Comparison of ENCODE assay signal across 2 cellular contexts in the genomic region with DNA sequence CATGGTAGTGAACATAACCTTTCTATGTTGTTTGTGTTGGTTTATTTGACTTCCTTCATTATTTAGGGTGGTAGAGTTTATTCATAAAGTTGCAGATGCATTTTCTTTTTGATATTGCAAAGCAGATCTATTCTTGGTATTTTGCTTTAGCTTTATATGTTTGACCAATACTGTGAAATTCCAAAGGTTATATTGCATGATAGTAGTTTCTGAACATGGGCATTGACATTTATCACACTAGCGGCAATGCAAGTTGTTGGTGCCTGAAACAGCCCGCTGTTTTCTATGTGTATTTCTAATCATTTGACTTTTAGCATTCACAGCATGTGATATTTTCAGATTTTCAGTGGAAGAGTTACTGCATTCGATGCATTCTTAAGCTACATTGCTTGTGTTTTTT.
A peak's percentile ranks its signal among the peaks of the same experiment; 100 is the strongest.
TF ChIP-seq lines count a peak whose summit lies in the region.

No MANE protein-coding gene starts in this region.

TF ChIP-seq in liver, 16 proteins besides CTCF, POLR2A, EP300 and RAD21 (continued from another document):
- TF ChIP-seq, protein P1, sequence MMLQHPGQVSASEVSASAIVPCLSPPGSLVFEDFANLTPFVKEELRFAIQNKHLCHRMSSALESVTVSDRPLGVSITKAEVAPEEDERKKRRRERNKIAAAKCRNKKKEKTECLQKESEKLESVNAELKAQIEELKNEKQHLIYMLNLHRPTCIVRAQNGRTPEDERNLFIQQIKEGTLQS (IDR thresholded peaks at IDR 0.05), result no peak
- no peak for TF ChIP-seq TAF1 (conservative IDR thresholded peaks at IDR 0.05)
- TF ChIP-seq GABPA (IDR thresholded peaks at IDR 0.05 in 1 of 2, conservative IDR thresholded peaks at IDR 0.05 in 1 of 2), result no peak
- TF ChIP-seq, protein P2, sequence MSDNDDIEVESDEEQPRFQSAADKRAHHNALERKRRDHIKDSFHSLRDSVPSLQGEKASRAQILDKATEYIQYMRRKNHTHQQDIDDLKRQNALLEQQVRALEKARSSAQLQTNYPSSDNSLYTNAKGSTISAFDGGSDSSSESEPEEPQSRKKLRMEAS (IDR thresholded peaks at IDR 0.05), result peak; percentile 9
- no peak for TF ChIP-seq NR2F2 (IDR thresholded peaks at IDR 0.05)
- TF ChIP-seq EGR1 (IDR thresholded peaks at IDR 0.05; ENCODE audit: low read depth in 2 of 2), result no peak
- TF ChIP-seq, protein P3, sequence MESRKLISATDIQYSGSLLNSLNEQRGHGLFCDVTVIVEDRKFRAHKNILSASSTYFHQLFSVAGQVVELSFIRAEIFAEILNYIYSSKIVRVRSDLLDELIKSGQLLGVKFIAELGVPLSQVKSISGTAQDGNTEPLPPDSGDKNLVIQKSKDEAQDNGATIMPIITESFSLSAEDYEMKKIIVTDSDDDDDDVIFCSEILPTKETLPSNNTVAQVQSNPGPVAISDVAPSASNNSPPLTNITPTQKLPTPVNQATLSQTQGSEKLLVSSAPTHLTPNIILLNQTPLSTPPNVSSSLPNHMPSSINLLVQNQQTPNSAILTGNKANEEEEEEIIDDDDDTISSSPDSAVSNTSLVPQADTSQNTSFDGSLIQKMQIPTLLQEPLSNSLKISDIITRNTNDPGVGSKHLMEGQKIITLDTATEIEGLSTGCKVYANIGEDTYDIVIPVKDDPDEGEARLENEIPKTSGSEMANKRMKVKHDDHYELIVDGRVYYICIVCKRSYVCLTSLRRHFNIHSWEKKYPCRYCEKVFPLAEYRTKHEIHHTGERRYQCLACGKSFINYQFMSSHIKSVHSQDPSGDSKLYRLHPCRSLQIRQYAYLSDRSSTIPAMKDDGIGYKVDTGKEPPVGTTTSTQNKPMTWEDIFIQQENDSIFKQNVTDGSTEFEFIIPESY (IDR thresholded peaks at IDR 0.05), result peak; percentile 43
- no peak for TF ChIP-seq SP1 (IDR thresholded peaks at IDR 0.05)
- TF ChIP-seq HNF4A (conservative IDR thresholded peaks at IDR 0.05), result peak; percentile 70 to 83
- TF ChIP-seq, protein P4, sequence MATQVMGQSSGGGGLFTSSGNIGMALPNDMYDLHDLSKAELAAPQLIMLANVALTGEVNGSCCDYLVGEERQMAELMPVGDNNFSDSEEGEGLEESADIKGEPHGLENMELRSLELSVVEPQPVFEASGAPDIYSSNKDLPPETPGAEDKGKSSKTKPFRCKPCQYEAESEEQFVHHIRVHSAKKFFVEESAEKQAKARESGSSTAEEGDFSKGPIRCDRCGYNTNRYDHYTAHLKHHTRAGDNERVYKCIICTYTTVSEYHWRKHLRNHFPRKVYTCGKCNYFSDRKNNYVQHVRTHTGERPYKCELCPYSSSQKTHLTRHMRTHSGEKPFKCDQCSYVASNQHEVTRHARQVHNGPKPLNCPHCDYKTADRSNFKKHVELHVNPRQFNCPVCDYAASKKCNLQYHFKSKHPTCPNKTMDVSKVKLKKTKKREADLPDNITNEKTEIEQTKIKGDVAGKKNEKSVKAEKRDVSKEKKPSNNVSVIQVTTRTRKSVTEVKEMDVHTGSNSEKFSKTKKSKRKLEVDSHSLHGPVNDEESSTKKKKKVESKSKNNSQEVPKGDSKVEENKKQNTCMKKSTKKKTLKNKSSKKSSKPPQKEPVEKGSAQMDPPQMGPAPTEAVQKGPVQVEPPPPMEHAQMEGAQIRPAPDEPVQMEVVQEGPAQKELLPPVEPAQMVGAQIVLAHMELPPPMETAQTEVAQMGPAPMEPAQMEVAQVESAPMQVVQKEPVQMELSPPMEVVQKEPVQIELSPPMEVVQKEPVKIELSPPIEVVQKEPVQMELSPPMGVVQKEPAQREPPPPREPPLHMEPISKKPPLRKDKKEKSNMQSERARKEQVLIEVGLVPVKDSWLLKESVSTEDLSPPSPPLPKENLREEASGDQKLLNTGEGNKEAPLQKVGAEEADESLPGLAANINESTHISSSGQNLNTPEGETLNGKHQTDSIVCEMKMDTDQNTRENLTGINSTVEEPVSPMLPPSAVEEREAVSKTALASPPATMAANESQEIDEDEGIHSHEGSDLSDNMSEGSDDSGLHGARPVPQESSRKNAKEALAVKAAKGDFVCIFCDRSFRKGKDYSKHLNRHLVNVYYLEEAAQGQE (IDR thresholded peaks at IDR 0.05), result no peak
TF ChIP-seq in liver: peak in this region for 6.

TF ChIP-seq in HepG2, 621 proteins besides CTCF, POLR2A, EP300 and RAD21 (continued from another document):
- TF ChIP-seq GATAD2A (CRISPR knock-in tag; IDR thresholded peaks at IDR 0.05) (no peak), GABPB1 (CRISPR knock-in tag; IDR thresholded peaks at IDR 0.05) (no peak), NFIC (IDR thresholded peaks at IDR 0.05; ENCODE audit: low read length) (no peak), SRY (CRISPR knock-in tag; IDR thresholded peaks at IDR 0.05) (no peak), ZNF431 (CRISPR knock-in tag; IDR thresholded peaks at IDR 0.05; ENCODE audit: borderline replicate concordance, low read depth) (no peak), NR3C1 (CRISPR knock-in tag; IDR thresholded peaks at IDR 0.05) (no peak)
- TF ChIP-seq, protein P5, sequence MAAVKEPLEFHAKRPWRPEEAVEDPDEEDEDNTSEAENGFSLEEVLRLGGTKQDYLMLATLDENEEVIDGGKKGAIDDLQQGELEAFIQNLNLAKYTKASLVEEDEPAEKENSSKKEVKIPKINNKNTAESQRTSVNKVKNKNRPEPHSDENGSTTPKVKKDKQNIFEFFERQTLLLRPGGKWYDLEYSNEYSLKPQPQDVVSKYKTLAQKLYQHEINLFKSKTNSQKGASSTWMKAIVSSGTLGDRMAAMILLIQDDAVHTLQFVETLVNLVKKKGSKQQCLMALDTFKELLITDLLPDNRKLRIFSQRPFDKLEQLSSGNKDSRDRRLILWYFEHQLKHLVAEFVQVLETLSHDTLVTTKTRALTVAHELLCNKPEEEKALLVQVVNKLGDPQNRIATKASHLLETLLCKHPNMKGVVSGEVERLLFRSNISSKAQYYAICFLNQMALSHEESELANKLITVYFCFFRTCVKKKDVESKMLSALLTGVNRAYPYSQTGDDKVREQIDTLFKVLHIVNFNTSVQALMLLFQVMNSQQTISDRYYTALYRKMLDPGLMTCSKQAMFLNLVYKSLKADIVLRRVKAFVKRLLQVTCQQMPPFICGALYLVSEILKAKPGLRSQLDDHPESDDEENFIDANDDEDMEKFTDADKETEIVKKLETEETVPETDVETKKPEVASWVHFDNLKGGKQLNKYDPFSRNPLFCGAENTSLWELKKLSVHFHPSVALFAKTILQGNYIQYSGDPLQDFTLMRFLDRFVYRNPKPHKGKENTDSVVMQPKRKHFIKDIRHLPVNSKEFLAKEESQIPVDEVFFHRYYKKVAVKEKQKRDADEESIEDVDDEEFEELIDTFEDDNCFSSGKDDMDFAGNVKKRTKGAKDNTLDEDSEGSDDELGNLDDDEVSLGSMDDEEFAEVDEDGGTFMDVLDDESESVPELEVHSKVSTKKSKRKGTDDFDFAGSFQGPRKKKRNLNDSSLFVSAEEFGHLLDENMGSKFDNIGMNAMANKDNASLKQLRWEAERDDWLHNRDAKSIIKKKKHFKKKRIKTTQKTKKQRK (IDR thresholded peaks at IDR 0.05; ENCODE audit: low read length), result no peak
- TF ChIP-seq, protein P6, sequence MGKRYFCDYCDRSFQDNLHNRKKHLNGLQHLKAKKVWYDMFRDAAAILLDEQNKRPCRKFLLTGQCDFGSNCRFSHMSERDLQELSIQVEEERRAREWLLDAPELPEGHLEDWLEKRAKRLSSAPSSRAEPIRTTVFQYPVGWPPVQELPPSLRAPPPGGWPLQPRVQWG (CRISPR knock-in tag; IDR thresholded peaks at IDR 0.05; ENCODE audit: borderline replicate concordance, low read depth), result no peak
- TF ChIP-seq, protein P7, sequence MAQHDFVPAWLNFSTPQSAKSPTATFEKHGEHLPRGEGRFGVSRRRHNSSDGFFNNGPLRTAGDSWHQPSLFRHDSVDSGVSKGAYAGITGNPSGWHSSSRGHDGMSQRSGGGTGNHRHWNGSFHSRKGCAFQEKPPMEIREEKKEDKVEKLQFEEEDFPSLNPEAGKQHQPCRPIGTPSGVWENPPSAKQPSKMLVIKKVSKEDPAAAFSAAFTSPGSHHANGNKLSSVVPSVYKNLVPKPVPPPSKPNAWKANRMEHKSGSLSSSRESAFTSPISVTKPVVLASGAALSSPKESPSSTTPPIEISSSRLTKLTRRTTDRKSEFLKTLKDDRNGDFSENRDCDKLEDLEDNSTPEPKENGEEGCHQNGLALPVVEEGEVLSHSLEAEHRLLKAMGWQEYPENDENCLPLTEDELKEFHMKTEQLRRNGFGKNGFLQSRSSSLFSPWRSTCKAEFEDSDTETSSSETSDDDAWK (CRISPR knock-in tag; IDR thresholded peaks at IDR 0.05), result no peak
